In the genomic region with DNA sequence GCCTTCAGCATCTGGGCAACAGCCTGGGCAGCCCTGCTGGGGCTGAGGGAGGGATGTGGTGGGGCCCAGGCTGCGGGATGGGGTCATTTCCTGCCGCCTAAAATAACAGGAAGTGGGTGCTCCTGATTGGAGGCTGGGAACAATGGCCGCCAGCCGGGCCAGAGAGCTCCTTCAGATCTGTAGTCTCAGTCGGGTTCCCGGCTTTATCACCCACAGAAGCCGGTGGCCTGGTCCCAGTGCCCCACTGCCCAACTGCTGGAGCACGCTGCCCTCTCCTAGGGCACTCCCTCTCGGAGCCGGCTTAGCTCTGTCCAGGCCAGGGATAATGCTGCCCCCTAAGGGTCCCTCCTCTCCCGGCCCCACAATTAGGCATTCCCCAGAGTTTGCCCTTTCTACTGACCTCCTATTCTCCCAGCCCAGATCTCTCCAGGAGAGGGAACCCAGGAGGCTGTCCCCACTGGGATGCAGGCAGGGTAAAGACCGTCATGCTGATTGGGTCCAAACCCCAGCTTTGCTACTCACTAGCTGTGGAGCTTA, we compare ENCODE assay signal across 1 cellular context.
TF ChIP-seq lines count a peak whose summit lies in the region.

No MANE protein-coding gene starts in this region.

TF ChIP-seq in K562, 482 proteins besides CTCF, POLR2A, EP300 and RAD21 (continued from another document):
- TF ChIP-seq, protein P1, sequence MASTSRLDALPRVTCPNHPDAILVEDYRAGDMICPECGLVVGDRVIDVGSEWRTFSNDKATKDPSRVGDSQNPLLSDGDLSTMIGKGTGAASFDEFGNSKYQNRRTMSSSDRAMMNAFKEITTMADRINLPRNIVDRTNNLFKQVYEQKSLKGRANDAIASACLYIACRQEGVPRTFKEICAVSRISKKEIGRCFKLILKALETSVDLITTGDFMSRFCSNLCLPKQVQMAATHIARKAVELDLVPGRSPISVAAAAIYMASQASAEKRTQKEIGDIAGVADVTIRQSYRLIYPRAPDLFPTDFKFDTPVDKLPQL (IDR thresholded peaks at IDR 0.05; ENCODE audit: extremely low read depth, insufficient read length), result no peak
- 0 out of 2 replicates have a peak, but pooled peaks have one; percentile 15 for TF ChIP-seq SMARCA4 (IDR thresholded peaks at IDR 0.05)
